Comparison of ENCODE assay signal across 36 cellular contexts in the genomic region with DNA sequence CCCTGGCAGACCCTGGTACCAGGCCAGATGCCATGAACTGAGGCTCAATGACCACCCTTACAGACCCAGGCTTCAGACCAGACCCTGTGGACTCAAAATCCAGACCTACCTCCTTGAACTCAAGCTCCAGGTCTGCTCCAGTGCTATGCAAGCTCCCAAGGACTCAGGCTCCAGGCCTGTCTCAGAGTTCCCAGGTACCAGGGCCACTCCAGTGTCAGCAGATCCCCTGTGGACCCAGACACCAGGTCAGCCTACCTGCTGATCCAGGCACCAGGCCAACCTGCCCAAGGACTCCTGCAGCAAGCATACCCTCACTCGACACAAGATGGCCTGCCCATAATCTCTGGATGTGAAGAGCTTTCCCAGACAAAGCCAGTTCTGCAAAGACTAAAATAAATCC. TPM values are rescaled to one million over a fixed set of nuclear protein-coding genes. Genes with fewer than 3 reads are reported as not detected.
"Had no signal": no experiment of that assay in that cellular context is flagged by ENCODE, and none has a peak within 500 bp of the region (broad histone marks: within the 10 kb centered on the region; RNA-seq: fewer than 3 reads in every experiment).

No MANE protein-coding gene starts in this region.

- DNase-seq: Karpas-422, Kasumi-1, KG1, MG63, MM.1S, MV-4-11, NCI-H1048, NCI-H1092, NCI-H1092 treated with DMSO at 0.1 percent for 48 hours, NCI-H1105, NCI-H1105 treated with DMSO at 0.1 percent for 48 hours, NCI-H1417, NCI-H1417 treated with DMSO at 0.1 percent for 48 hours, NCI-H1436, NCI-H1436 treated with DMSO at 0.1 percent for 48 hours, NCI-H146, NCI-H1694, NCI-H1694 treated with DMSO at 0.1 percent for 48 hours, NCI-H187, NCI-H187 treated with DMSO at 0.1 percent for 48 hours, NCI-H1930, NCI-H2029, NCI-H2029 treated with DMSO at 0.1 percent for 48 hours, NCI-H2081, NCI-H2081 treated with DMSO at 0.1 percent for 48 hours, NCI-H2107, NCI-H2171, NCI-H2171 treated with DMSO at 0.1 percent for 48 hours, NCI-H2227 treated with DMSO at 0.1 percent for 48 hours, NCI-H226, NCI-H345, NCI-H446, NCI-H446 treated with DMSO at 0.1 percent for 48 hours, NCI-H510A had no signal

- H3K4me3 ChIP-seq: MG63 had no signal

- H3K9ac ChIP-seq: KMS-11 had no signal

- H3K36me3 ChIP-seq: MG63 had no signal

- H3K4me2 ChIP-seq: KMS-11 had no signal

- H3K9me3 ChIP-seq: MG63 had no signal

- H3K27ac ChIP-seq: KMS-11 had no signal

- H3K27me3 ChIP-seq: MG63 had no signal

RNA-seq across cellular contexts. Expression of a gene that starts 44.7 kb away (rescaled TPM):
- total RNA-seq: MCF 10A had no signal
